2 cellular contexts compared by ENCODE assay signal in the genomic region with DNA sequence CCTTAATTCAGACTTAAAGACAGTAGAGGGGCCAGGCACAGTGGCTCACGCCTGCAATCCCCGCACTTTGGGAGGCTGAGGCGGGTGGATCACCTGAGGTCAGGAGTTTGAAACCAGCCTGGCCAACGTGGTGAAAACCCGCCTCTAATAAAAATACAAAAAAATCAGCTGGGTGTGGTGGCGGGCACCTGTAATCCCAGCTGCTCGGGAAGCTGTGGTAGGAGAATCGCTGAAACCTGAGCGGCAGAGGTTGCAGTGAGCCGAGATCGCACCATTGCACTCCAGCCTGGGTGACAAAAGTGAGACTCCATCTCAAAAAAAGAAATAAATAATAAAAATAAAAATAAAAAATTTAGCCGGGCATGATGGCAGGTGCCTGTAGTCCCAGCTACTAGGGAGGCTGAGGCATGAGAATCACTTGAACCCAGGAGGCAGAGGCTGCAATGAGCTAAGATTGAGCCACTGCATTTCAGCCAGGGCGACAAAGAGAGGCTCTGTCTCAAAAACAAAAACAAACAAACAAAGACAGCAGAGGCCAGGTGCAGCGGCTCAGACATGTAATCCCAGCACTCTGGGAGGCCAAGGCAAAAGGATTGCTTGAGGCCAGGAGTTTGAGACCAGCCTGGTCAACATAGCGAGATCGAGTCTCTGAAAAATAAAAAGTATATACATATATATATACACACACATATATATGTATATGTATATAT.
TF ChIP-seq lines count a peak whose summit lies in the region.

No MANE protein-coding gene starts in this region.

TF ChIP-seq in HEK293, 187 proteins besides CTCF, POLR2A, EP300 and RAD21:
- 0 out of 2 replicates have a peak, but pooled peaks have one; percentile 13 for TF ChIP-seq ZNF600 (tag by site-specific recombination; IDR thresholded peaks at IDR 0.05)
- TF ChIP-seq OSR2 (tag by site-specific recombination; IDR thresholded peaks at IDR 0.05), result 0 out of 2 replicates have a peak, but pooled peaks have one; percentile 6
- TF ChIP-seq GLIS1 (tag by site-specific recombination; IDR thresholded peaks at IDR 0.05), result 0 out of 2 replicates have a peak, but pooled peaks have one; percentile 14
- 0 out of 2 replicates have a peak, but pooled peaks have one; percentile 23 for TF ChIP-seq KLF8 (tag by site-specific recombination; IDR thresholded peaks at IDR 0.05)

TF ChIP-seq in HepG2, 621 proteins besides CTCF, POLR2A, EP300 and RAD21:
- TF ChIP-seq, protein P1, sequence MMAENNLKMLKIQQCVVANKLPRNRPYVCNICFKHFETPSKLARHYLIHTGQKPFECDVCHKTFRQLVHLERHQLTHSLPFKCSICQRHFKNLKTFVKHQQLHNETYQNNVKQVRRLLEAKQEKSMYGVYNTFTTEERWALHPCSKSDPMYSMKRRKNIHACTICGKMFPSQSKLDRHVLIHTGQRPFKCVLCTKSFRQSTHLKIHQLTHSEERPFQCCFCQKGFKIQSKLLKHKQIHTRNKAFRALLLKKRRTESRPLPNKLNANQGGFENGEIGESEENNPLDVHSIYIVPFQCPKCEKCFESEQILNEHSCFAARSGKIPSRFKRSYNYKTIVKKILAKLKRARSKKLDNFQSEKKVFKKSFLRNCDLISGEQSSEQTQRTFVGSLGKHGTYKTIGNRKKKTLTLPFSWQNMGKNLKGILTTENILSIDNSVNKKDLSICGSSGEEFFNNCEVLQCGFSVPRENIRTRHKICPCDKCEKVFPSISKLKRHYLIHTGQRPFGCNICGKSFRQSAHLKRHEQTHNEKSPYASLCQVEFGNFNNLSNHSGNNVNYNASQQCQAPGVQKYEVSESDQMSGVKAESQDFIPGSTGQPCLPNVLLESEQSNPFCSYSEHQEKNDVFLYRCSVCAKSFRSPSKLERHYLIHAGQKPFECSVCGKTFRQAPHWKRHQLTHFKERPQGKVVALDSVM (CRISPR knock-in tag; IDR thresholded peaks at IDR 0.05), result 0 out of 2 replicates have a peak, but pooled peaks have one; percentile 20
- 0 out of 2 replicates have a peak, but pooled peaks have one; percentile 25 for TF ChIP-seq NRL (CRISPR knock-in tag; IDR thresholded peaks at IDR 0.05; ENCODE audit: borderline replicate concordance)
TF ChIP-seq in HepG2: peak in this region for 2; not testable (repeated sequence) for 619.
